ENCODE assay signal across 9 cellular contexts in the genomic region with DNA sequence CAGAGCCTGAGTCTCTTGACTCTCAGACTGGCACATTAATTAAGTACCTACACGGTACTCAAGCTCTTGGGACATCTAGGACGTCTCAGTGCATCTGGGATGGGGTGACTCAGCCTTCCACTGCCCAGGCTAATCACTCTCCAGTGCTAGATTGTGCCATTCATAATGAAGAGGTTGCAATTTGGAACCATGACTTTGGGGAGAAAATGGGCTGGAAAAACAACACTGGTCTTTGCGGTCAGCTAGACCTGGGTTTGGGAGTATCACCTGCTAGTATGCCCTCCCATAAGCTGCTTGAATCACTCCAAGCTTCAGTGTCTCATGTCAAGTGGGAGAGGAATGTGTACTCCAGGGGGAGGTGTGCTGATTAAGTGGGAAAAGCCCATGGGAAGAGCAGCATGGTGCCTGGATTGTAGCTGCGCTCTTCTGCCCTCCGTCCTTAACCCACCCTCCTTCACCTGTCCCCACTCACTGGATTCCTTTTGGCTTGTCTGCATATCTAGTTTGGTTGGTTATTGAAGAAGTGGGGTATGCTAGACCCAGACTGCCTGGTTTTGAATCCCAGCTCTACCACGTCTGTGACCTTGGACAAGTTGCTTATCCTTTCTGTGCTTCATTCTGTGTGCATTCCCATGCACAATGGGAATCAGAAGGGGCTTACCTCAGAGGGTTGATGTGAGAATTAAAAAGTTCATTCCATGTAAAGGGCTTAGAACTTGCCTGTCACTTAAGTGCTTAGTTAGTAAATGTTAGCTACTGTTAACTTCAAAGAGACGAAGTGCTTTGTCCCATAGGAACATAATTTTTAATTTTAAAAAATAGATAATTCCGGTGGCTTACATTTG.
DNase-seq lines count a peak whose midpoint lies in the region; ATAC-seq and TF ChIP-seq lines count a peak whose summit lies in the region.
"Had no signal": no experiment of that assay in that cellular context is flagged by ENCODE, and none has a peak within 500 bp of the region (broad histone marks: within the 10 kb centered on the region; RNA-seq: fewer than 3 reads in every experiment).

No MANE protein-coding gene starts in this region.

- peak overlapping the region; percentile 56 for H3K4me3 ChIP-seq in WI38 (ENCODE audit: low read depth, low read length)

- no peak for TF ChIP-seq CTCF in WI38 (IDR thresholded peaks at IDR 0.05; ENCODE audit: low read depth, low read length)

- no peak for ATAC-seq in GM21576 (IDR thresholded peaks at IDR 0.05; ENCODE audit: unreplicated experiment)

- DNase-seq in AG20443 (ENCODE audit: low spot score): peak; percentile 28
- peak; percentile 59 for DNase-seq in HK-2 (ENCODE audit: unreplicated experiment)
- peak; percentile 81 for DNase-seq in kidney tubule cell (ENCODE audit: low spot score)
- DNase-seq in Kasumi-1 (lab: John Stamatoyannopoulos, UW): no peak
- DNase-seq in NCI-H2081 (lab: John Stamatoyannopoulos, UW): no peak
- no peak for DNase-seq in stimulated activated naive CD4-positive, alpha-beta T cell treated with Interleukin-2 at 50 U/mL for 16 hours (lab: John Stamatoyannopoulos, UW)
- DNase-seq: midbrain had no signal

Comparison
In these comparisons a context has a peak if more than half of its experiments do, and no peak if none do; other contexts are left out.
1. DNase-seq: peak in AG20443 (single experiment), HK-2 (single experiment) and kidney tubule cell (single experiment); none in Kasumi-1 (0 of 2), NCI-H2081 (0 of 2) and stimulated activated naive CD4-positive, alpha-beta T cell treated with Interleukin-2 at 50 U/mL for 16 hours (single experiment).